1 cellular context compared by ENCODE assay signal in genomic region chr5:32600057-32600622, GRCh38.
TF ChIP-seq lines count a peak whose summit lies in the region.

No MANE protein-coding gene starts in this region.

TF ChIP-seq in SK-N-SH, 30 proteins besides CTCF, POLR2A, EP300 and RAD21 (continued from another document):
- TF ChIP-seq REST (IDR thresholded peaks at IDR 0.05; ENCODE audit: low read depth, low read length): peak; percentile 73
- TF ChIP-seq TCF12 (IDR thresholded peaks at IDR 0.05): peak; percentile 99
- peak; percentile 84 for TF ChIP-seq POLR2AphosphoS5 (IDR thresholded peaks at IDR 0.05; ENCODE audit: low read depth, low read length)
- TF ChIP-seq RCOR1 (IDR thresholded peaks at IDR 0.05; ENCODE audit: low read length): no peak
- TF ChIP-seq FOSL2 (IDR thresholded peaks at IDR 0.05; ENCODE audit: borderline replicate concordance, low read depth): peak; percentile 94
- TF ChIP-seq IRF3 (IDR thresholded peaks at IDR 0.05; ENCODE audit: low read depth, low read length): no peak
- peak; percentile 39; the same call in 1 of the 2 replicates for TF ChIP-seq MAX (IDR thresholded peaks at IDR 0.05; ENCODE audit: low read depth)
- peak; percentile 93 for TF ChIP-seq JUND (IDR thresholded peaks at IDR 0.05)
- 0 out of 2 replicates have a peak, but pooled peaks have one; percentile 49 for TF ChIP-seq FOXM1 (IDR thresholded peaks at IDR 0.05; ENCODE audit: low read depth)
- no peak for TF ChIP-seq USF1 (IDR thresholded peaks at IDR 0.05; ENCODE audit: borderline replicate concordance, low read depth)
